Comparison of ENCODE assay signal across 24 cellular contexts in genomic region chr13:95319551-95320274, GRCh38. TPM values are rescaled to one million over a fixed set of nuclear protein-coding genes. Genes with fewer than 3 reads are reported as not detected.
A peak's percentile ranks its signal among the peaks of the same experiment; 100 is the strongest.
DNase-seq lines count a peak whose midpoint lies in the region; ATAC-seq, FAIRE-seq and TF ChIP-seq lines count a peak whose summit lies in the region.
"Had no signal": no experiment of that assay in that cellular context is flagged by ENCODE, and none has a peak within 500 bp of the region (broad histone marks: within the 10 kb centered on the region; RNA-seq: fewer than 3 reads in every experiment).

No MANE protein-coding gene starts in this region.

- intact Hi-C loops in HepG2 (cut with micrococcal nuclease; ENCODE audit: unreplicated experiment), result no loop called here

- DNase-seq in HepG2 (ENCODE audit: low spot score), result no peak
- peak; percentile 5 for DNase-seq in bronchial epithelial cell (ENCODE audit: low read depth)
- peak; percentile 50 for DNase-seq in left lobe of liver (ENCODE audit: low spot score)
- DNase-seq in NCI-H1436 treated with DMSO at 0.1 percent for 48 hours (lab: John Stamatoyannopoulos, UW), result no peak
- DNase-seq in GOT3 (lab: John Stamatoyannopoulos, UW), result no peak
- no peak for DNase-seq in HuH-7.5 (ENCODE audit: low spot score)
- no peak for DNase-seq in activated naive CD8-positive, alpha-beta T cell treated with anti-CD3 and anti-CD28 coated beads, Interleukin-2, amount 50 U/mL, for 24 hours
- DNase-seq: CD4-positive, CD25-positive, alpha-beta regulatory T cell; DMS53; KG1; NCI-H1048; NCI-H1417; NCI-H1694 treated with DMSO at 0.1 percent for 48 hours; NCI-H2081; NCI-H2227 treated with DMSO at 0.1 percent for 48 hours; NCI-H526 treated with DMSO at 0.1 percent for 48 hours; PC-9; SJCRH30 had no signal

- H3K27me3 Mint-ChIP-seq in activated naive CD8-positive, alpha-beta T cell treated with anti-CD3 and anti-CD28 coated beads, Interleukin-2, amount 50 U/mL, for 24 hours, result peaks cover 1% of the 10 kb centered on the region

- no TSS peak for BruUV-seq in HepG2 (replicated peaks; lab: Mats Ljungman, UMichigan)

- no peaks in the 10 kb centered on the region for H3K36me3 Mint-ChIP-seq in activated naive CD8-positive, alpha-beta T cell treated with anti-CD3 and anti-CD28 coated beads, Interleukin-2, amount 50 U/mL, for 24 hours (ENCODE audit: low read depth)
- H3K36me3 Mint-ChIP-seq: CD4-positive, CD25-positive, alpha-beta regulatory T cell had no signal

- in situ Hi-C loops in HepG2 (cut with HindIII; ENCODE audit: extremely low pct_ligation_motif_present, low pct_unique_long_range_greater_than_20kb), result no loop called here

- H3K9ac ChIP-seq in liver (ENCODE audit: low read depth in 1 of 2, low read length in 2 of 2) (no peak overlapping the region), HepG2 (ENCODE audit: insufficient read depth, low read depth, low read length) (no peak overlapping the region)

- no peaks in the 10 kb centered on the region for H3K9me3 Mint-ChIP-seq in activated naive CD8-positive, alpha-beta T cell treated with anti-CD3 and anti-CD28 coated beads, Interleukin-2, amount 50 U/mL, for 24 hours
- H3K9me3 Mint-ChIP-seq: CD4-positive, CD25-positive, alpha-beta regulatory T cell had no signal

- WGBS in liver, result 41% methylated on average over 9 of the region's 9 CpGs
- WGBS in HepG2 (ENCODE audit: low lambda C conversion rate), result 45% methylated on average over 9 of the region's 9 CpGs

- no peak overlapping the region for H2AFZ ChIP-seq in HepG2 (ENCODE audit: low read length)
- H2AFZ ChIP-seq: PC-9 had no signal

- no peak for FAIRE-seq in HepG2 (lab: Jason Lieb, UNC)
- FAIRE-seq in bronchial epithelial cell (lab: Jason Lieb, UNC), result no peak
- FAIRE-seq: G401.6, H1 had no signal

- H3K4me3 Mint-ChIP-seq in activated naive CD8-positive, alpha-beta T cell treated with anti-CD3 and anti-CD28 coated beads, Interleukin-2, amount 50 U/mL, for 24 hours, result no peak overlapping the region
- H3K4me3 Mint-ChIP-seq: CD4-positive, CD25-positive, alpha-beta regulatory T cell had no signal

- ATAC-seq in HepG2 (no peak), left lobe of liver (peak; percentile 48)
- no peak for ATAC-seq in activated naive CD8-positive, alpha-beta T cell treated with anti-CD3 and anti-CD28 coated beads, Interleukin-2, amount 50 U/mL, for 24 hours
- ATAC-seq: HCT116, Right ventricle myocardium inferior had no signal

- H3K36me3 ChIP-seq in liver (ENCODE audit: control insufficient read depth in 4 of 4, insufficient read depth in 3 of 4, low read depth in 1 of 4, low read length in 3 of 4), result no peaks in the 10 kb centered on the region
- H3K36me3 ChIP-seq in HepG2 (replicated peaks in 1 of 2; ENCODE audit: control insufficient read depth in 1 of 2, insufficient read depth in 2 of 2, low read length in 2 of 2), result no peaks in the 10 kb centered on the region
- no peaks in the 10 kb centered on the region for H3K36me3 ChIP-seq in bronchial epithelial cell (ENCODE audit: control insufficient read depth, insufficient read depth, low read length)
- H3K36me3 ChIP-seq: SJCRH30 had no signal

- CTCF ChIA-PET in HepG2 (lab: Yijun Ruan, JAX; ENCODE audit: low intra/inter-chr PET ratio, low total read pairs), result no interaction called here

- H3K27me3 ChIP-seq in liver (ENCODE audit: control insufficient read depth in 4 of 4, insufficient read depth in 4 of 4, low read length in 3 of 4) (no peaks in the 10 kb centered on the region), HepG2 (ENCODE audit: control insufficient read depth in 1 of 2, insufficient read depth in 2 of 2, low read length in 2 of 2) (no peaks in the 10 kb centered on the region), bronchial epithelial cell (ENCODE audit: control insufficient read depth, insufficient read depth, low read length) (peaks cover 16% of the 10 kb centered on the region)
- H3K27me3 ChIP-seq: SJCRH30 had no signal

- peaks cover 0 to 11% (median 6%) of the 10 kb centered on the region in 4 donors for H3K4me1 ChIP-seq in liver (ENCODE audit: control insufficient read depth in 4 of 4, insufficient read depth in 4 of 4, low read length in 3 of 4)
- H3K4me1 ChIP-seq in HepG2 (ENCODE audit: insufficient read depth, low read length), result peaks cover 8% of the 10 kb centered on the region
- H3K4me1 ChIP-seq: SJCRH30 had no signal

- TF ChIP-seq RAD21 in liver (IDR thresholded peaks at IDR 0.05), result no peak
- no peak for TF ChIP-seq RAD21 in HepG2 (CRISPR knock-in tag; IDR thresholded peaks at IDR 0.05)

- H3K27ac Mint-ChIP-seq in activated naive CD8-positive, alpha-beta T cell treated with anti-CD3 and anti-CD28 coated beads, Interleukin-2, amount 50 U/mL, for 24 hours, result no peak overlapping the region
- H3K27ac Mint-ChIP-seq: CD4-positive, CD25-positive, alpha-beta regulatory T cell had no signal

- H3K79me2 ChIP-seq in HepG2 (ENCODE audit: insufficient read depth, low read length), result no peaks in the 10 kb centered on the region

- no peaks in the 10 kb centered on the region for H3K4me1 Mint-ChIP-seq in activated naive CD8-positive, alpha-beta T cell treated with anti-CD3 and anti-CD28 coated beads, Interleukin-2, amount 50 U/mL, for 24 hours
- H3K4me1 Mint-ChIP-seq: CD4-positive, CD25-positive, alpha-beta regulatory T cell had no signal

- no peak overlapping the region for H3K4me2 ChIP-seq in HepG2 (ENCODE audit: low read depth, low read length)
- H3K4me2 ChIP-seq: PC-9 had no signal

- POLR2A ChIA-PET in HepG2 (lab: Yijun Ruan, JAX), result no interaction called here

- H3K27ac ChIP-seq in liver (ENCODE audit: low read depth in 1 of 2, low read length in 2 of 2) (no peak overlapping the region), HepG2 (ENCODE audit: extremely low read length, insufficient read depth, low read length) (no peak overlapping the region)
- H3K27ac ChIP-seq: HL-60, PC-9, SJCRH30 had no signal

- TF ChIP-seq POLR2A in HepG2 (IDR thresholded peaks at IDR 0.05; ENCODE audit: insufficient read depth in 1 of 2, low read depth in 2 of 2, low read length in 2 of 2), result no peak

- H3K4me3 ChIP-seq in liver (ENCODE audit: low read depth in 1 of 3, low read length in 3 of 3) (no peak overlapping the region), HepG2 (replicated peaks in 1 of 3; ENCODE audit: insufficient read depth in 1 of 3, low read depth in 2 of 3, low read length in 3 of 3) (no peak overlapping the region), bronchial epithelial cell (ENCODE audit: low read depth, low read length) (no peak overlapping the region)
- H3K4me3 ChIP-seq: PC-9, SJCRH30 had no signal

- no peaks in the 10 kb centered on the region for H4K20me1 ChIP-seq in HepG2 (ENCODE audit: insufficient read depth, low read length)

- no peak for TF ChIP-seq EP300 in HepG2 (IDR thresholded peaks at IDR 0.05; ENCODE audit: low read depth in 2 of 2, low read length in 2 of 2)
- TF ChIP-seq EP300 in HepG2 (CRISPR knock-in tag; IDR thresholded peaks at IDR 0.05; ENCODE audit: borderline replicate concordance), result no peak

- H3K9me3 ChIP-seq in liver (ENCODE audit: control insufficient read depth in 4 of 4, low read length in 3 of 4), result no peaks in the 10 kb centered on the region
- no peaks in the 10 kb centered on the region for H3K9me3 ChIP-seq in HepG2 (ENCODE audit: low read length)
- H3K9me3 ChIP-seq: SJCRH30 had no signal

- TF ChIP-seq CTCF in liver (IDR thresholded peaks at IDR 0.05; ENCODE audit: low read depth, low read length, missing input control) (no peak), HepG2 (CRISPR knock-in tag; IDR thresholded peaks at IDR 0.05) (no peak), bronchial epithelial cell (IDR thresholded peaks at IDR 0.05; ENCODE audit: insufficient read depth, low read length, severe bottlenecking) (no peak)

TF ChIP-seq in liver, 16 proteins besides CTCF, POLR2A, EP300 and RAD21 (continues in another document):
- TF ChIP-seq HNF4G (IDR thresholded peaks at IDR 0.05) (no peak), ATF3 (IDR thresholded peaks at IDR 0.05) (no peak), YY1 (IDR thresholded peaks at IDR 0.05) (peak; percentile 47)

TF ChIP-seq in HepG2, 621 proteins besides CTCF, POLR2A, EP300 and RAD21:
- TF ChIP-seq SP140L (CRISPR knock-in tag; IDR thresholded peaks at IDR 0.05; ENCODE audit: borderline replicate concordance) (no peak), ZNF260 (CRISPR knock-in tag; IDR thresholded peaks at IDR 0.05; ENCODE audit: borderline replicate concordance, low read depth) (no peak), DMAP1 (CRISPR knock-in tag; IDR thresholded peaks at IDR 0.05) (no peak)

RNA-seq across cellular contexts. Expression of gene ABCC4, which starts 18.5 kb away (rescaled TPM):
- total RNA-seq in liver (10 to 100 TPM in 1 of 2 donors, 1 to 10 TPM in 1; 3.1 to 22.5 TPM), HepG2 (2016; rRNA removed; fragmentation: Illumina TruSeq; extraction: Trizol) (9.6 and 11.3 TPM in 2 replicates), bronchial epithelial cell (4.2 and 6.8 TPM in 2 replicates), left lobe of liver (1.7 TPM)
- polyA plus RNA-seq in liver (under 1 TPM; 0.74 to 0.86 TPM), HepG2 (2011; rRNA removed) (3.2 and 4.2 TPM in 2 replicates)
- 9.6 and 10.4 TPM in 2 replicates for total RNA-seq in HepG2 (2016; cell fraction: cytosol; rRNA removed; fragmentation: Illumina TruSeq; extraction: Trizol; ENCODE audit: low read depth)
- total RNA-seq in HepG2 (2016; cell fraction: insoluble cytoplasmic fraction; rRNA removed; fragmentation: Illumina TruSeq; extraction: Trizol), result 9.5 and 11.1 TPM in 2 replicates
- 8.4 and 8.8 TPM in 2 replicates for total RNA-seq in HepG2 (2016; cell fraction: membrane; rRNA removed; fragmentation: Illumina TruSeq; extraction: Trizol)
- total RNA-seq in HepG2 (2016; cell fraction: nucleus; rRNA removed; fragmentation: Illumina TruSeq; extraction: Trizol), result 13.9 and 19.2 TPM in 2 replicates
- 2.3 and 3.0 TPM in 2 replicates for polyA plus RNA-seq in HepG2 (2011; cell fraction: cytosol; rRNA removed)
- polyA plus RNA-seq in HepG2 (2011; cell fraction: nucleus; rRNA removed), result 2.0 and 2.6 TPM in 2 replicates
- polyA plus RNA-seq in HepG2 (2012), result 1.7 and 2.1 TPM in 2 replicates
- 0.64 and 0.85 TPM in 2 replicates for polyA plus RNA-seq in HepG2 (2016; cell fraction: cytosol; fragmentation: Illumina TruSeq; extraction: Trizol; ENCODE audit: low read depth)
- polyA plus RNA-seq in HepG2 (2016; cell fraction: insoluble cytoplasmic fraction; fragmentation: Illumina TruSeq; extraction: Trizol; ENCODE audit: low read depth), result 5.0 and 5.3 TPM in 2 replicates
- polyA plus RNA-seq in HepG2 (2016; cell fraction: membrane; fragmentation: Illumina TruSeq; extraction: Trizol; ENCODE audit: low read depth), result 2.2 and 2.4 TPM in 2 replicates
- polyA plus RNA-seq in HepG2 (2016; cell fraction: nucleus; fragmentation: Illumina TruSeq; extraction: Trizol; ENCODE audit: insufficient read depth, low read depth), result 7.8 and 8.1 TPM in 2 replicates
- polyA minus RNA-seq in HepG2 (2011; rRNA and poly(A)+ RNA removed; ENCODE audit: low replicate concordance), result 34.5 and 52.1 TPM in 2 replicates
- polyA minus RNA-seq in HepG2 (2011; cell fraction: cytosol; rRNA and poly(A)+ RNA removed), result 6.2 and 7.2 TPM in 2 replicates
- 18.3 TPM in 2 replicates for polyA minus RNA-seq in HepG2 (2011; cell fraction: nucleus; rRNA and poly(A)+ RNA removed)

Comparison
In these comparisons a context has a peak if more than half of its experiments do, and no peak if none do; other contexts are left out.
1. DNase-seq: peak in bronchial epithelial cell (single experiment) and left lobe of liver (single experiment); none in HepG2 (single experiment), NCI-H1436 treated with DMSO at 0.1 percent for 48 hours (single experiment), GOT3 (single experiment), HuH-7.5 (single experiment) and activated naive CD8-positive, alpha-beta T cell treated with anti-CD3 and anti-CD28 coated beads, Interleukin-2, amount 50 U/mL, for 24 hours (single experiment).